Comparison of ENCODE assay signal across 16 cellular contexts in genomic region chr7:132782777-132783633, GRCh38.
A peak's percentile ranks its signal among the peaks of the same experiment; 100 is the strongest.
DNase-seq lines count a peak whose midpoint lies in the region; ATAC-seq and TF ChIP-seq lines count a peak whose summit lies in the region.
"Had no signal": no experiment of that assay in that cellular context is flagged by ENCODE, and none has a peak within 500 bp of the region (broad histone marks: within the 10 kb centered on the region; RNA-seq: fewer than 3 reads in every experiment).

No MANE protein-coding gene starts in this region.

- intact Hi-C loops in vagina (cut with DNase I), result no loop called here

- no peak overlapping the region for H3K9ac ChIP-seq in mesenchymal stem cell (ENCODE audit: low read length)

- H3K4me1 ChIP-seq in mesenchymal stem cell (ENCODE audit: control insufficient read depth, insufficient read depth, low read depth, low read length), result peaks cover 10% of the 10 kb centered on the region
- no peaks in the 10 kb centered on the region for H3K4me1 ChIP-seq in vagina

- no peaks in the 10 kb centered on the region for H3K36me3 ChIP-seq in BJ (ENCODE audit: control insufficient read depth, insufficient read depth, low read length)
- peaks cover 3 to 12% of the 10 kb centered on the region in 2 experiments for H3K36me3 ChIP-seq in mesenchymal stem cell (ENCODE audit: control insufficient read depth in 1 of 2, insufficient read depth in 2 of 2, low read depth in 1 of 2, low read length in 2 of 2)
- no peaks in the 10 kb centered on the region for H3K36me3 ChIP-seq in vagina

- H3K18ac ChIP-seq in mesenchymal stem cell (ENCODE audit: low read depth in 1 of 2, low read length in 2 of 2), result no peak overlapping the region

- H3K14ac ChIP-seq in mesenchymal stem cell (ENCODE audit: low read length in 2 of 2), result no peak overlapping the region

- 91% methylated on average over 9 of the region's 11 CpGs for WGBS in mesenchymal stem cell

- POLR2A ChIA-PET in BJ (lab: Charles Lee), result interaction anchor here (1.4 kb wide), 1 partner anchor 9 kb away, joined by 3 read pairs; no protein-coding TSS in a partner anchor

- ATAC-seq in GM21786 (IDR thresholded peaks at IDR 0.05; ENCODE audit: unreplicated experiment), result no peak
- ATAC-seq: activated CD4-positive, alpha-beta T cell treated with anti-CD3 and anti-CD28 coated beads for 36 hours; activated T-cell treated with anti-CD3 and anti-CD28 coated beads, Interleukin-2, amount 50 U/mL, for 4 hours; T-helper 17 cell had no signal

- H4K91ac ChIP-seq in mesenchymal stem cell (ENCODE audit: low read length), result no peak overlapping the region

- DNase-seq in BJ (ENCODE audit: low read depth) (peak; percentile 86), M059J (ENCODE audit: low read depth) (peak; percentile 82), astrocyte of the hippocampus (ENCODE audit: low read depth, low spot score) (peak; percentile 89), mesenchymal stem cell (peak; percentile 62), vagina (ENCODE audit: extremely low spot score in 2 of 2) (no peak), dedifferentiated amniotic fluid mesenchymal stem cell (ENCODE audit: extremely low spot score) (no peak), NCI-H2081 treated with DMSO at 0.1 percent for 48 hours (lab: John Stamatoyannopoulos, UW) (no peak)
- DNase-seq: activated CD4-positive, alpha-beta T cell treated with anti-CD3 and anti-CD28 coated beads for 36 hours; activated T-cell treated with anti-CD3 and anti-CD28 coated beads, Interleukin-2, amount 50 U/mL, for 4 hours; aorta; effector CD4-positive, alpha-beta T cell; left ventricle myocardium inferior; OCI-M1; sigmoid colon; T-helper 17 cell had no signal

- no peak overlapping the region for H4K8ac ChIP-seq in mesenchymal stem cell (ENCODE audit: low read length)

- H3K27me3 ChIP-seq in BJ (ENCODE audit: control insufficient read depth, insufficient read depth, low read length) (no peaks in the 10 kb centered on the region), mesenchymal stem cell (ENCODE audit: control insufficient read depth in 1 of 2, insufficient read depth in 1 of 2, low read length in 2 of 2) (peaks cover 0 to 10% of the 10 kb centered on the region in 2 experiments), vagina (no peaks in the 10 kb centered on the region)
- H3K27me3 ChIP-seq: sigmoid colon had no signal

- peaks cover 9% of the 10 kb centered on the region for H3K79me1 ChIP-seq in mesenchymal stem cell (replicated peaks; ENCODE audit: low read length, poor library complexity, severe bottlenecking)

- H3K4ac ChIP-seq in mesenchymal stem cell (ENCODE audit: low read depth in 1 of 2, low read length in 2 of 2), result no peak overlapping the region

- no peak overlapping the region for H2BK15ac ChIP-seq in mesenchymal stem cell (ENCODE audit: low read depth, poor library complexity, severe bottlenecking)

- TF ChIP-seq CTCF in BJ (IDR thresholded peaks at IDR 0.05; ENCODE audit: insufficient read depth, low read depth, low read length) (no peak), vagina (IDR thresholded peaks at IDR 0.05) (no peak)

- CTCF ChIA-PET in BJ (lab: Yijun Ruan, JAX), result interaction anchor here (0.6 to 1.4 kb wide), 2 partner anchors 10 to 60 kb away, joined by 3 to 4 read pairs; no protein-coding TSS in a partner anchor

- H2AFZ ChIP-seq in mesenchymal stem cell (ENCODE audit: low read depth, low read length), result no peak overlapping the region

- no peak for TF ChIP-seq POLR2A in vagina (IDR thresholded peaks at IDR 0.05)

- no peak overlapping the region for H2BK120ac ChIP-seq in mesenchymal stem cell (ENCODE audit: low read depth, low read length)

- H3K4me3 ChIP-seq in BJ (ENCODE audit: low read depth, low read length) (no peak overlapping the region), mesenchymal stem cell (ENCODE audit: insufficient read depth in 1 of 2, low read depth in 1 of 2, low read length in 2 of 2) (no peak overlapping the region), vagina (no peak overlapping the region)
- H3K4me3 ChIP-seq: left ventricle myocardium inferior, sigmoid colon had no signal

- no peak overlapping the region for H3K23ac ChIP-seq in mesenchymal stem cell (ENCODE audit: low read length in 2 of 2)

- no peak overlapping the region for H2AK5ac ChIP-seq in mesenchymal stem cell (ENCODE audit: low read length, severe bottlenecking)

- H3K27ac ChIP-seq in mesenchymal stem cell (ENCODE audit: low read length, poor library complexity, severe bottlenecking), result peak overlapping the region; percentile 61
- H3K27ac ChIP-seq in vagina, result no peak overlapping the region
- H3K27ac ChIP-seq: left ventricle myocardium inferior, sigmoid colon had no signal

- H3K9me3 ChIP-seq in mesenchymal stem cell (ENCODE audit: control insufficient read depth, low read length) (peaks cover 5% of the 10 kb centered on the region), vagina (no peaks in the 10 kb centered on the region)
- H3K9me3 ChIP-seq: left ventricle myocardium inferior, sigmoid colon had no signal

- no peak overlapping the region for H2BK5ac ChIP-seq in mesenchymal stem cell (ENCODE audit: low read depth, low read length, poor library complexity, severe bottlenecking)

- H2BK12ac ChIP-seq in mesenchymal stem cell (ENCODE audit: low read length in 2 of 2), result no peak overlapping the region

- no peak overlapping the region for H3K4me2 ChIP-seq in mesenchymal stem cell (ENCODE audit: low read length, poor library complexity, severe bottlenecking)

Comparison
In these comparisons a context has a peak if more than half of its experiments do, and no peak if none do; other contexts are left out.
1. DNase-seq: peak in BJ (single experiment), M059J (single experiment), astrocyte of the hippocampus (single experiment) and mesenchymal stem cell (single experiment); none in vagina (0 of 2), dedifferentiated amniotic fluid mesenchymal stem cell (single experiment) and NCI-H2081 treated with DMSO at 0.1 percent for 48 hours (single experiment).